In genomic region chr3:137008976-137009375, GRCh38 we compare ENCODE assay signal across 14 cellular contexts.
"Had no signal": no experiment of that assay in that cellular context is flagged by ENCODE, and none has a peak within 500 bp of the region (broad histone marks: within the 10 kb centered on the region; RNA-seq: fewer than 3 reads in every experiment).

No MANE protein-coding gene starts in this region.

- H3K9me3 Mint-ChIP-seq: natural killer cell, neural progenitor cell had no signal

- DNase-seq: dermis blood vessel endothelial cell; effector memory CD4-positive, alpha-beta T cell; erythroblast; kidney; left cardiac atrium; left lung; natural killer cell; stimulated activated CD4-positive, alpha-beta T cell treated with anti-CD3 and anti-CD28 coated beads, Interleukin-12 subunit alpha, Interleukin-12 subunit beta, amount 100 ng/mL, for 4 hours; stimulated activated CD4-positive, alpha-beta T cell treated with anti-CD3 and anti-CD28 coated beads, Interleukin-1b, Interleukin-23, amount 100 ng/mL, for 48 hours; stimulated activated CD4-positive, alpha-beta T cell treated with anti-CD3 and anti-CD28 coated beads, Interleukin-4, amount 100 ng/mL, for 1 hour; stimulated activated CD8-positive, alpha-beta memory T cell treated with anti-CD3 and anti-CD28 coated beads, Interleukin-4, amount 100 ng/mL, for 48 hours; stimulated activated naive CD8-positive, alpha-beta T cell treated with anti-CD3 and anti-CD28 coated beads, Interleukin-15, Interleukin-2, amounts not matched to agents 100 U/mL and 50 U/mL, for 24 hours; upper lobe of left lung had no signal

- H3K27ac Mint-ChIP-seq: natural killer cell, neural progenitor cell had no signal

- H3K36me3 Mint-ChIP-seq: natural killer cell had no signal

- H3K4me3 Mint-ChIP-seq: natural killer cell, neural progenitor cell had no signal
